8 cellular contexts compared by ENCODE assay signal in the genomic region with DNA sequence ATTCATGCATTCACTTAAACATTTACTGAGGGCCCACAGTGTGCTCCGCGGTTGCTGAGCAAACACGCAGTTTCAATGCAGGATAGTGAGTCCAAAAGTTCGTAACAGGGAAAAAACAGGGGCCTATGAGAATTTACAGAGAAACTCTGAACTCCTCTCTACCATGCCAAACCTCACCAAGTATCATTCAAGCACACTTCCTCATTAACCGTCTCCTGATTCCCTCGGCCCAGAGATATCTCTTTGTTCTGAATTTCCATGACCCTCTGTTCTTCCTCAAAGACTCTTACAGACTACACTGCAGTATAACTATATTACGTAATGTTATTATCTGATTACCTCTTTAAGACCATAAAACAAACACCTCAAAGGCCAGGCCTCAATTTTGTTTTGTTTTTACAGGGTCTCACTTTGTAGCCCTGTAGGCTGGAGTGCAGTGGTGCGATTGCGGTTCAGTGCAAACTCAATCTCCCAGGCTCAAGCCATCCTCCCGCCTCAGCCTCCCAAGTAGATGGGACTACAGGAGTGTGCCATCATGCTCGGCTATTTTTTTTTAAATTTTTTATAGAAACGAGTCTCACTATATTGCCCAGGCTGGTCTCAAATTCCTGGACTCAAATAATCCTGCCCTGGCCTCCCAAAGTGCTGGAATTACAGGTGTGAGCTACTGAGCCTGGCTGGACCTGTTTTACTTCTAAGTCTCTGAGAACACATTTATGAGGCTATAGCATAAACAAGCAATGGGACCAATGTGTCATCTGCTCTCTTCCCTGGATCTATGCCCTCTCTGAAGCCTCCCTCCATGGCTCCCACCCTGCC. TPM values are rescaled to one million over a fixed set of nuclear protein-coding genes. Genes with fewer than 3 reads are reported as not detected.
DNase-seq lines count a peak whose midpoint lies in the region; ATAC-seq and TF ChIP-seq lines count a peak whose summit lies in the region.

No MANE protein-coding gene starts in this region.

- no peaks in the 10 kb centered on the region for H4K20me1 ChIP-seq in smooth muscle cell (ENCODE audit: low read depth)

- peaks cover 20% of the 10 kb centered on the region for H3K79me2 ChIP-seq in smooth muscle cell (ENCODE audit: low read depth)

- peak; percentile 19; the same call in 2 of the 3 replicates for ATAC-seq in RWPE2 (ENCODE audit: low read depth)
- ATAC-seq in esophagus mucosa: peak; percentile 38
- no peak for ATAC-seq in omental fat pad (ENCODE audit: low FRiP score)

- H3K36me3 ChIP-seq in RWPE2 (ENCODE audit: low read depth): peaks cover 38% of the 10 kb centered on the region
- no peaks in the 10 kb centered on the region for H3K36me3 ChIP-seq in smooth muscle cell (ENCODE audit: low read depth)

- H3K4me2 ChIP-seq in smooth muscle cell: peak overlapping the region; percentile 5

- DNase-seq in SHP77 treated with DMSO at 0.1 percent for 48 hours (lab: John Stamatoyannopoulos, UW): peak; percentile 42
- DNase-seq in SHP77 (lab: John Stamatoyannopoulos, UW): no peak
- DNase-seq in RWPE2 (ENCODE audit: low spot score): no peak
- DNase-seq in smooth muscle cell (lab: John Stamatoyannopoulos, UW; ENCODE audit: unreplicated experiment): no peak
- no peak for DNase-seq in omental fat pad (ENCODE audit: low spot score)
- DNase-seq in stimulated activated naive CD4-positive, alpha-beta T cell treated with Interleukin-2 at 50 U/mL for 16 hours (lab: John Stamatoyannopoulos, UW): no peak
- no peak for DNase-seq in RKO (ENCODE audit: low spot score)

- TF ChIP-seq CTCF in RWPE2 (IDR thresholded peaks at IDR 0.05; ENCODE audit: poor library complexity, severe bottlenecking): no peak
- TF ChIP-seq CTCF in smooth muscle cell (IDR thresholded peaks at IDR 0.05; ENCODE audit: borderline replicate concordance, insufficient read depth, poor library complexity, severe bottlenecking): no peak
- TF ChIP-seq CTCF in omental fat pad (IDR thresholded peaks at IDR 0.05): no peak

- no peak overlapping the region for H2AFZ ChIP-seq in smooth muscle cell (ENCODE audit: low read depth)

- H3K27ac ChIP-seq in RWPE2 (ENCODE audit: poor library complexity, severe bottlenecking): peak overlapping the region; percentile 72
- H3K27ac ChIP-seq in smooth muscle cell (ENCODE audit: low read depth): peak overlapping the region; percentile 98

- H3K4me1 ChIP-seq in RWPE2 (ENCODE audit: insufficient read depth, poor library complexity, severe bottlenecking) (peaks cover 36% of the 10 kb centered on the region), smooth muscle cell (ENCODE audit: low read depth) (peaks cover 31% of the 10 kb centered on the region)

- H3F3A ChIP-seq in smooth muscle cell (ENCODE audit: low read depth): peaks cover 28% of the 10 kb centered on the region

- no peak overlapping the region for H3K9ac ChIP-seq in smooth muscle cell (ENCODE audit: low read depth)

- WGBS in smooth muscle cell (ENCODE audit: low lambda C conversion rate): 84% methylated on average over 12 of the region's 12 CpGs

- H3K4me3 ChIP-seq in RWPE2 (ENCODE audit: severe bottlenecking) (peak overlapping the region; percentile 11), smooth muscle cell (peak overlapping the region; percentile 27)

- H3K27me3 ChIP-seq in RWPE2 (ENCODE audit: insufficient read depth, poor library complexity, severe bottlenecking): no peaks in the 10 kb centered on the region
- H3K27me3 ChIP-seq in smooth muscle cell (ENCODE audit: low read depth): no peaks in the 10 kb centered on the region

- no peaks in the 10 kb centered on the region for H3K9me3 ChIP-seq in RWPE2 (ENCODE audit: severe bottlenecking)
- no peaks in the 10 kb centered on the region for H3K9me3 ChIP-seq in smooth muscle cell (replicated peaks; ENCODE audit: low read depth)

RNA-seq across cellular contexts. Expression of a gene that starts 3.6 kb away (rescaled TPM):
- total RNA-seq in esophagus mucosa (26.2 TPM), smooth muscle cell (23.5 and 46.3 TPM in 2 replicates), omental fat pad (10 to 100 TPM; 14.3 to 40.5 (median 24.2) TPM)
- polyA plus RNA-seq in smooth muscle cell: 18.2 and 21.2 TPM in 2 replicates

RNA-seq across cellular contexts. Expression of a gene that starts 3.7 kb away (rescaled TPM):
- 21.0 TPM for total RNA-seq in esophagus mucosa
- total RNA-seq in smooth muscle cell: 20.7 and 35.8 TPM in 2 replicates
- polyA plus RNA-seq in smooth muscle cell: 34.5 and 38.6 TPM in 2 replicates
- 10 to 100 TPM in 3 of 4 donors, 1 to 10 TPM in 1; 9.8 to 22.1 (median 13.0) TPM for total RNA-seq in omental fat pad

RNA-seq across cellular contexts. Expression of a gene that starts 32.3 kb away (rescaled TPM):
- total RNA-seq in esophagus mucosa (23.2 TPM), smooth muscle cell (22.5 and 34.9 TPM in 2 replicates), omental fat pad (10 to 100 TPM; 14.8 to 39.1 (median 20.2) TPM)
- 25.7 and 27.7 TPM in 2 replicates for polyA plus RNA-seq in smooth muscle cell

RNA-seq across cellular contexts. Expression of a gene that starts 50.9 kb away (rescaled TPM):
- 2.1 TPM for total RNA-seq in esophagus mucosa
- total RNA-seq in smooth muscle cell: 2.4 and 4.5 TPM in 2 replicates
- 3.7 and 5.3 TPM in 2 replicates for polyA plus RNA-seq in smooth muscle cell
- total RNA-seq in omental fat pad: 1 to 10 TPM in 2 of 4 donors, under 1 TPM in 2; 0.32 to 2.0 (median 0.95) TPM
